ENCODE assay signal across 35 cellular contexts in genomic region chr12:14199455-14200199, GRCh38.
"Had no signal": no experiment of that assay in that cellular context is flagged by ENCODE, and none has a peak within 500 bp of the region (broad histone marks: within the 10 kb centered on the region; RNA-seq: fewer than 3 reads in every experiment).

No MANE protein-coding gene starts in this region.

- H3K36me3 ChIP-seq: cardiac muscle cell, WERI-Rb-1 had no signal

- DNase-seq: activated CD4-positive, alpha-beta memory T cell treated with anti-CD3 and anti-CD28 coated beads, Interleukin-2, amount 10 ng/mL, durations not matched to agents 7 days and 5 days; activated CD4-positive, alpha-beta T cell treated with anti-CD3 and anti-CD28 coated beads for 1 hour; activated CD4-positive, alpha-beta T cell treated with anti-CD3 and anti-CD28 coated beads for 48 hours; activated CD4-positive, CD25-positive, alpha-beta regulatory T cell; activated CD8-positive, alpha-beta memory T cell treated with anti-CD3 and anti-CD28 coated beads for 24 hours; activated CD8-positive, alpha-beta memory T cell treated with anti-CD3 and anti-CD28 coated beads, Interleukin-2, amount 10 ng/mL, durations not matched to agents 7 days and 5 days; activated CD8-positive, alpha-beta memory T cell treated with anti-CD3 and anti-CD28 coated beads, Interleukin-2, amount 50 U/mL, for 48 hours; activated effector memory CD4-positive, alpha-beta T cell treated with Interleukin-2 at 50 U/mL for 16 hours; activated naive CD4-positive, alpha-beta T cell treated with anti-CD3 and anti-CD28 coated beads, Interleukin-2, amount 10 ng/mL, durations not matched to agents 7 days and 5 days; activated naive CD8-positive, alpha-beta T cell treated with anti-CD3 and anti-CD28 coated beads, Interleukin-2, amount 50 U/mL, for 24 hours; activated T-cell treated with anti-CD3 and anti-CD28 coated beads, Interleukin-2, amount 50 U/mL, for 48 hours; amniotic stem cell; aorta; KG1; MM.1S; MV-4-11; NCI-H1092; NCI-H1417; NCI-H146; NCI-H187; NCI-H2029 treated with DMSO at 0.1 percent for 48 hours; NCI-H2107; NCI-H345; NCI-H510A; NCI-H526; NCI-H748 treated with DMSO at 0.1 percent for 48 hours; OCI-M1; Right ventricle myocardium superior; SW 1271; T-helper 1 cell; T-helper 2 cell; T-helper 9 cell; WERI-Rb-1 had no signal

- H3K9me3 Mint-ChIP-seq: activated CD4-positive, alpha-beta memory T cell treated with anti-CD3 and anti-CD28 coated beads, Interleukin-2, amount 10 ng/mL, durations not matched to agents 7 days and 5 days; activated naive CD4-positive, alpha-beta T cell treated with anti-CD3 and anti-CD28 coated beads, Interleukin-2, amount 10 ng/mL, durations not matched to agents 7 days and 5 days had no signal

- ATAC-seq: activated CD8-positive, alpha-beta memory T cell treated with anti-CD3 and anti-CD28 coated beads, Interleukin-2, amount 10 ng/mL, durations not matched to agents 7 days and 5 days; activated naive CD8-positive, alpha-beta T cell treated with anti-CD3 and anti-CD28 coated beads, Interleukin-2, amount 50 U/mL, for 24 hours had no signal

- H3K27me3 Mint-ChIP-seq: activated CD4-positive, alpha-beta memory T cell treated with anti-CD3 and anti-CD28 coated beads, Interleukin-2, amount 10 ng/mL, durations not matched to agents 7 days and 5 days; activated CD8-positive, alpha-beta memory T cell treated with anti-CD3 and anti-CD28 coated beads, Interleukin-2, amount 10 ng/mL, durations not matched to agents 7 days and 5 days; activated naive CD4-positive, alpha-beta T cell treated with anti-CD3 and anti-CD28 coated beads, Interleukin-2, amount 10 ng/mL, durations not matched to agents 7 days and 5 days; activated naive CD8-positive, alpha-beta T cell treated with anti-CD3 and anti-CD28 coated beads, Interleukin-2, amount 50 U/mL, for 24 hours had no signal

- H3K4me3 Mint-ChIP-seq: activated CD4-positive, alpha-beta memory T cell treated with anti-CD3 and anti-CD28 coated beads, Interleukin-2, amount 10 ng/mL, durations not matched to agents 7 days and 5 days; activated CD8-positive, alpha-beta memory T cell treated with anti-CD3 and anti-CD28 coated beads, Interleukin-2, amount 10 ng/mL, durations not matched to agents 7 days and 5 days; activated naive CD4-positive, alpha-beta T cell treated with anti-CD3 and anti-CD28 coated beads, Interleukin-2, amount 10 ng/mL, durations not matched to agents 7 days and 5 days; activated naive CD8-positive, alpha-beta T cell; activated naive CD8-positive, alpha-beta T cell treated with anti-CD3 and anti-CD28 coated beads, Interleukin-2, amount 50 U/mL, for 24 hours had no signal

- H3K27ac Mint-ChIP-seq: activated CD4-positive, alpha-beta memory T cell treated with anti-CD3 and anti-CD28 coated beads, Interleukin-2, amount 10 ng/mL, durations not matched to agents 7 days and 5 days; activated CD8-positive, alpha-beta memory T cell treated with anti-CD3 and anti-CD28 coated beads, Interleukin-2, amount 10 ng/mL, durations not matched to agents 7 days and 5 days; activated naive CD4-positive, alpha-beta T cell treated with anti-CD3 and anti-CD28 coated beads, Interleukin-2, amount 10 ng/mL, durations not matched to agents 7 days and 5 days; activated naive CD8-positive, alpha-beta T cell; activated naive CD8-positive, alpha-beta T cell treated with anti-CD3 and anti-CD28 coated beads, Interleukin-2, amount 50 U/mL, for 24 hours had no signal

- H3K27me3 ChIP-seq: cardiac muscle cell had no signal

- H3K4me1 Mint-ChIP-seq: activated CD4-positive, alpha-beta memory T cell treated with anti-CD3 and anti-CD28 coated beads, Interleukin-2, amount 10 ng/mL, durations not matched to agents 7 days and 5 days; activated CD8-positive, alpha-beta memory T cell treated with anti-CD3 and anti-CD28 coated beads, Interleukin-2, amount 10 ng/mL, durations not matched to agents 7 days and 5 days; activated naive CD4-positive, alpha-beta T cell treated with anti-CD3 and anti-CD28 coated beads, Interleukin-2, amount 10 ng/mL, durations not matched to agents 7 days and 5 days; activated naive CD8-positive, alpha-beta T cell treated with anti-CD3 and anti-CD28 coated beads, Interleukin-2, amount 50 U/mL, for 24 hours had no signal

- H3K36me3 Mint-ChIP-seq: activated CD8-positive, alpha-beta memory T cell treated with anti-CD3 and anti-CD28 coated beads, Interleukin-2, amount 10 ng/mL, durations not matched to agents 7 days and 5 days; activated naive CD4-positive, alpha-beta T cell treated with anti-CD3 and anti-CD28 coated beads, Interleukin-2, amount 10 ng/mL, durations not matched to agents 7 days and 5 days had no signal

- H3K27ac ChIP-seq: cardiac muscle cell, WERI-Rb-1 had no signal

- H3K4me3 ChIP-seq: cardiac muscle cell had no signal
